ENCODE assay signal across 1 cellular context in genomic region chr7:129122086-129122750, GRCh38.
TF ChIP-seq lines count a peak whose summit lies in the region.

No MANE protein-coding gene starts in this region.

TF ChIP-seq in HepG2, 621 proteins besides CTCF, POLR2A, EP300 and RAD21 (continued from another document):
- TF ChIP-seq ESRRA (CRISPR knock-in tag; IDR thresholded peaks at IDR 0.05; ENCODE audit: low read depth) (no peak), SMARCE1 (IDR thresholded peaks at IDR 0.05; ENCODE audit: borderline replicate concordance) (no peak), MYNN (CRISPR knock-in tag; IDR thresholded peaks at IDR 0.05; ENCODE audit: low read depth) (no peak)
